In the genomic region with DNA sequence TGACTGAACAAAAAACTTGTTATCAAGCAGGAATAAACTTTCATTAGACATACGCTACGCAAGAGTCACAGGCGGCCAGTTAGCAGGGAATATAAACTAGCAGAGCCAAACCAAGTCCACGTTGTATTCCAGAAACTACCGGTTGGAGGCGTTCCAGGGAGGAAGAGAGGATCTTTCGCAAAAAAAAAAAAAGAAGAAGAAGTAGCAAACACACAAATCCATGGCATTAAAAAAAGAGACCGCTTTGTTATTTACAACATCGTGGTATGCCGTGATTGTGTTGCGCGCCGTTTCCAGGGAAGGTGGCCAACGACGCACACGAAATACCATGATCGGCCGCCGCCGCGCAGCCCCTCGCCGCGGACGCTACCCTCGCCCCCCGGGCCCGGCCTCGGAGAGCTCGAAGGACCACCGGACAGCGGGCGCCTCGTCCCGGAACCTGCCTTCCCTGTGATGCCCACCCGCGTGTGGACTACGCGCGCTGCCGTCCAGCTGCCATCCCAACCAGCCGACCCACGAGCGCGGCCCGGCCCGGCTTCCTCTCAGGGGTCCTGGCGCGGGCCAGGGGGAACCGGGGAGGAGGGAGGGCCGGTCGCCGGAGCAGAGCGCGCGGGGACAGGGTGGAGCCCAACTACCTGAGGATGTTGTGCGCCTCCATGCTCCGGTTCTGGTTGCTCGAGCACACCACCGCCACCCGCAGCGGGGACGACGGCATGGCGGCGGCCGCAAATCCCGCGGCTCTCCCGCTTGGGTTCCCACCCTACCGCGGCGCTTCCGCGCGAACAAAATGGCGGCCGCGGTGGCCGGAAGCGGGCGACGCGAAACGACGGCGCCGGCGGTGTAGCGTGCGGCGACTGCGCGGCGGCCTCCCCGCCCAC, we compare ENCODE assay signal across 8 cellular contexts. TPM values are rescaled to one million over a fixed set of nuclear protein-coding genes. Genes with fewer than 3 reads are reported as not detected.
DNase-seq lines count a peak whose midpoint lies in the region; ATAC-seq and TF ChIP-seq lines count a peak whose summit lies in the region.

No MANE protein-coding gene starts in this region.

- no peaks in the 10 kb centered on the region for H3K9me3 ChIP-seq in OCI-LY3 (ENCODE audit: insufficient read depth, low read length)
- H3K9me3 ChIP-seq in neuronal stem cell (replicated peaks in 1 of 2; ENCODE audit: control insufficient read depth in 2 of 2, insufficient read depth in 1 of 2, low read depth in 1 of 2, low read length in 2 of 2): no peaks in the 10 kb centered on the region
- no peaks in the 10 kb centered on the region for H3K9me3 ChIP-seq in tibial artery

- H2BK12ac ChIP-seq in neuronal stem cell (ENCODE audit: low read length): no peak overlapping the region

- peak; percentile 46 for DNase-seq in DMS 273 treated with DMSO at 0.1 percent for 48 hours (lab: John Stamatoyannopoulos, UW)
- DNase-seq in activated gamma-delta T cell treated with anti-CD3 and anti-CD28 coated beads, Interleukin-2, amount 50 U/mL, for 16 hours (ENCODE audit: low read depth): peak; percentile 47
- DNase-seq in foreskin melanocyte: peak; percentile 70
- DNase-seq in neuronal stem cell (ENCODE audit: low spot score): peak; percentile 65
- DNase-seq in tibial artery: peak in 1 of 2 donors; percentile 78

- peak overlapping the region; percentile 37 for H2BK15ac ChIP-seq in neuronal stem cell (ENCODE audit: low read length)

- H4K91ac ChIP-seq in neuronal stem cell (ENCODE audit: low read depth, low read length, poor library complexity): peak overlapping the region; percentile 53

- peak overlapping the region; percentile 91 for H3K9ac ChIP-seq in OCI-LY3 (ENCODE audit: low read length)
- peak overlapping the region; percentile 99 for H3K9ac ChIP-seq in neuronal stem cell (ENCODE audit: low read depth, low read length, poor library complexity)

- H2BK5ac ChIP-seq in neuronal stem cell (ENCODE audit: low read length): peak overlapping the region; percentile 93

- no peak overlapping the region; the same call in 1 of the 2 replicates for H2AFZ ChIP-seq in OCI-LY3 (ENCODE audit: low read depth, low read length)
- H2AFZ ChIP-seq in neuronal stem cell (ENCODE audit: low read length): peak overlapping the region; percentile 88

- intact Hi-C loops in tibial artery (cut with DNase I; ENCODE audit: low total_unique reads): loop anchor here (2.0 kb wide), 1 partner anchor 41 kb away; a partner anchor contains a TSS

- H4K20me1 ChIP-seq in OCI-LY3 (ENCODE audit: insufficient read depth, low read length): peaks cover 15% of the 10 kb centered on the region

- H3K4me2 ChIP-seq in OCI-LY3 (ENCODE audit: low read length): peak overlapping the region; percentile 94
- peak overlapping the region; percentile 37 for H3K4me2 ChIP-seq in neuronal stem cell (ENCODE audit: insufficient read depth, low read length, poor library complexity, severe bottlenecking)

- peaks cover 2% of the 10 kb centered on the region for H3K79me1 ChIP-seq in neuronal stem cell (ENCODE audit: low read depth, low read length)

- ATAC-seq in GM19467 (IDR thresholded peaks at IDR 0.05; ENCODE audit: unreplicated experiment): peak; percentile 53
- ATAC-seq in HG03571 (IDR thresholded peaks at IDR 0.05; ENCODE audit: unreplicated experiment): peak; percentile 50

- peak overlapping the region; percentile 66 for H3K4ac ChIP-seq in neuronal stem cell (ENCODE audit: low read length)

- H3K27me3 ChIP-seq in OCI-LY3 (ENCODE audit: low read depth, low read length) (no peaks in the 10 kb centered on the region), neuronal stem cell (ENCODE audit: control insufficient read depth in 3 of 3, insufficient read depth in 3 of 3, low read depth in 1 of 3, low read length in 3 of 3) (peaks cover 0 to 7% (median 4%) of the 10 kb centered on the region in 3 experiments), tibial artery (no peaks in the 10 kb centered on the region)

- peak overlapping the region; percentile 86 for H3K23ac ChIP-seq in neuronal stem cell (ENCODE audit: low read depth, low read length, poor library complexity)

- H3K79me2 ChIP-seq in OCI-LY3 (ENCODE audit: low read length): peaks cover 62% of the 10 kb centered on the region

- H3K18ac ChIP-seq in neuronal stem cell (ENCODE audit: low read length): peak overlapping the region; percentile 95

- H3K4me3 ChIP-seq in OCI-LY3 (ENCODE audit: low read length): peak overlapping the region; percentile 93
- peak overlapping the region; percentile 94 to 100 for H3K4me3 ChIP-seq in neuronal stem cell (ENCODE audit: low read length in 2 of 2)
- H3K4me3 ChIP-seq in tibial artery: peak overlapping the region; percentile 81 to 95

- peak overlapping the region; percentile 98 for H2AK5ac ChIP-seq in neuronal stem cell (ENCODE audit: low read depth, low read length)

- WGBS in neuronal stem cell (ENCODE audit: extremely low coverage in 2 of 2, insufficient read length in 2 of 2, insufficient replicate concordance in 1 of 2), 2 donors: no CpG with 5 or more reads among the region's 96 CpGs

- peak overlapping the region; percentile 89 for H3K14ac ChIP-seq in neuronal stem cell (ENCODE audit: low read length)

- H3K36me3 ChIP-seq in OCI-LY3 (replicated peaks; ENCODE audit: low read depth, low read length) (peaks cover 7% of the 10 kb centered on the region), neuronal stem cell (replicated peaks in 1 of 2; ENCODE audit: control insufficient read depth in 2 of 2, insufficient read depth in 2 of 2, low read length in 2 of 2) (peaks cover 4 to 34% of the 10 kb centered on the region in 2 donors), tibial artery (peaks cover 0 to 15% (median 0%) of the 10 kb centered on the region in 3 donors)

- H4K8ac ChIP-seq in neuronal stem cell (ENCODE audit: low read depth, low read length): no peak overlapping the region

- H3K27ac ChIP-seq in OCI-LY3 (ENCODE audit: low read length) (peak overlapping the region; percentile 73), neuronal stem cell (replicated peaks; ENCODE audit: low read length) (peak overlapping the region; percentile 96), tibial artery (peak overlapping the region; percentile 98)

- TF ChIP-seq CTCF in OCI-LY3 (IDR thresholded peaks at IDR 0.05; ENCODE audit: low read depth, low read length): peak; percentile 10; the same call in 1 of the 2 replicates
- no peak for TF ChIP-seq CTCF in tibial artery (IDR thresholded peaks at IDR 0.05)

- H3K4me1 ChIP-seq in OCI-LY3 (ENCODE audit: low read length): peaks cover 8% of the 10 kb centered on the region
- peaks cover 3 to 5% of the 10 kb centered on the region in 2 donors for H3K4me1 ChIP-seq in neuronal stem cell (ENCODE audit: control insufficient read depth in 2 of 2, insufficient read depth in 1 of 2, low read depth in 1 of 2, low read length in 2 of 2)
- H3K4me1 ChIP-seq in tibial artery: peaks cover 0 to 47% (median 25%) of the 10 kb centered on the region in 4 donors

- H2BK120ac ChIP-seq in neuronal stem cell (ENCODE audit: low read depth, low read length): peak overlapping the region; percentile 61

RNA-seq across cellular contexts. Expression of a gene that starts 0.6 kb away (rescaled TPM):
- polyA plus RNA-seq in neuronal stem cell (2013, experiment 1 of 2): 147 TPM
- polyA plus RNA-seq in neuronal stem cell (2013, experiment 2 of 2): 144 TPM

RNA-seq across cellular contexts. Expression of a gene that starts 25.9 kb away (rescaled TPM):
- 12.4 TPM for polyA plus RNA-seq in neuronal stem cell (2013, experiment 1 of 2)
- 11.8 TPM for polyA plus RNA-seq in neuronal stem cell (2013, experiment 2 of 2)

RNA-seq across cellular contexts. Expression of a gene that starts 33.7 kb away (rescaled TPM):
- polyA plus RNA-seq in neuronal stem cell (2013, experiment 1 of 2): 8.8 TPM
- polyA plus RNA-seq in neuronal stem cell (2013, experiment 2 of 2): 8.6 TPM

RNA-seq across cellular contexts. Expression of a gene that starts 41.2 kb away (rescaled TPM):
- 60.6 TPM for polyA plus RNA-seq in neuronal stem cell (2013, experiment 1 of 2)
- polyA plus RNA-seq in neuronal stem cell (2013, experiment 2 of 2): 58.5 TPM

RNA-seq across cellular contexts. Expression of a gene that starts 57.9 kb away (rescaled TPM):
- 11.0 TPM for polyA plus RNA-seq in neuronal stem cell (2013, experiment 1 of 2)
- 10.6 TPM for polyA plus RNA-seq in neuronal stem cell (2013, experiment 2 of 2)
